In genomic region chr17:38869647-38870258, GRCh38 we compare ENCODE assay signal across 8 cellular contexts. TPM values are rescaled to one million over a fixed set of nuclear protein-coding genes. Genes with fewer than 3 reads are reported as not detected.
A peak's percentile ranks its signal among the peaks of the same experiment; 100 is the strongest.
DNase-seq lines count a peak whose midpoint lies in the region; ATAC-seq, FAIRE-seq and TF ChIP-seq lines count a peak whose summit lies in the region.

Gene LASP1, plus strand, starts transcription at chr17:38870058. Its CDS starts 132 bp downstream, at chr17:38870190.

- H3K36me3 Mint-ChIP-seq in activated B cell treated with CpG ODN at 0.5 μM for 24 hours (ENCODE audit: low read depth): peaks cover 27% of the 10 kb centered on the region

- ATAC-seq in HG03045 (IDR thresholded peaks at IDR 0.05; ENCODE audit: unreplicated experiment) (peak; percentile 48), activated B cell treated with CpG ODN at 0.5 μM for 24 hours (ENCODE audit: low read depth) (peak; percentile 65)

- peak; percentile 85 for DNase-seq in NK-92 treated with Interleukin-12 subunit alpha and Interleukin-12 subunit beta, amount 100 ng/mL, for 24 hours (lab: John Stamatoyannopoulos, UW)
- DNase-seq in NK-92 (lab: John Stamatoyannopoulos, UW; ENCODE audit: unreplicated experiment): no peak
- peak; percentile 45 for DNase-seq in NCI-H2196 treated with DMSO at 0.1 percent for 48 hours (lab: John Stamatoyannopoulos, UW; ENCODE audit: unreplicated experiment)
- peak; percentile 87 for DNase-seq in activated B cell treated with CpG ODN at 0.5 μM for 24 hours
- peak; percentile 67 for DNase-seq in bronchial epithelial cell (ENCODE audit: low read depth)
- DNase-seq in inferior parietal cortex (ENCODE audit: extremely low spot score): peak; percentile 83
- peak; percentile 66 to 79 for DNase-seq in stimulated activated CD4-positive, alpha-beta T cell treated with anti-CD3 and anti-CD28 coated beads, Interleukin-12 subunit alpha, Interleukin-12 subunit beta, amount 100 ng/mL, for 24 hours (ENCODE audit: low read depth in 2 of 2)

- POLR2A ChIA-PET in activated B cell treated with CpG ODN at 0.5 μM for 24 hours (lab: Charles Lee): interaction anchor here (0.6 to 9.2 kb wide), 38 partner anchors 8 to 846 kb away, joined by 3 to 370 read pairs (median 5); partner anchors contain the start of genes ARL5C, CDK12, CWC25 and FBXL20

- peaks cover 2% of the 10 kb centered on the region for H3K27me3 Mint-ChIP-seq in activated B cell treated with CpG ODN at 0.5 μM for 24 hours

- no peak for TF ChIP-seq CTCF in activated B cell treated with CpG ODN at 0.5 μM for 24 hours (IDR thresholded peaks at IDR 0.05)
- no peak for TF ChIP-seq CTCF in bronchial epithelial cell (IDR thresholded peaks at IDR 0.05; ENCODE audit: insufficient read depth, low read length, severe bottlenecking)

- no peaks in the 10 kb centered on the region for H3K27me3 ChIP-seq in bronchial epithelial cell (ENCODE audit: control insufficient read depth, insufficient read depth, low read length)

- peak within 1 kb of the TSS; percentile 99 for H3K4me3 Mint-ChIP-seq in activated B cell treated with CpG ODN at 0.5 μM for 24 hours

- H3K4me1 Mint-ChIP-seq in activated B cell treated with CpG ODN at 0.5 μM for 24 hours: peaks cover 71% of the 10 kb centered on the region

- intact Hi-C loops in activated B cell treated with CpG ODN at 0.5 μM for 24 hours (cut with micrococcal nuclease): loop anchor here (1.0 to 10.0 kb wide), 13 partner anchors 15 to 533 kb away; partner anchors contain the start of genes CWC25, EPOP, FBXL20 and FBXO47

- no peak for FAIRE-seq in bronchial epithelial cell (lab: Jason Lieb, UNC)

- H3K4me3 ChIP-seq in bronchial epithelial cell (ENCODE audit: low read depth, low read length): peak within 1 kb of the TSS; percentile 62

- peak within 1 kb of the TSS; percentile 96 for H3K27ac Mint-ChIP-seq in activated B cell treated with CpG ODN at 0.5 μM for 24 hours

- CTCF ChIA-PET in activated B cell treated with CpG ODN at 0.5 μM for 24 hours (lab: Charles Lee): interaction anchor here (0.8 to 6.4 kb wide), 7 partner anchors 16 to 283 kb away, joined by 3 to 33 read pairs (median 9); partner anchors contain the start of gene RPL23

- H3K36me3 ChIP-seq in bronchial epithelial cell (ENCODE audit: control insufficient read depth, insufficient read depth, low read length): peaks cover 7% of the 10 kb centered on the region

- H3K9me3 Mint-ChIP-seq in activated B cell treated with CpG ODN at 0.5 μM for 24 hours: no peaks in the 10 kb centered on the region

RNA-seq across cellular contexts. Expression of gene LASP1, which starts in this region (rescaled TPM):
- 117 and 127 TPM in 2 replicates for total RNA-seq in activated B cell treated with CpG ODN at 0.5 μM for 24 hours
- total RNA-seq in bronchial epithelial cell: 18.6 and 21.9 TPM in 2 replicates
